In the genomic region with DNA sequence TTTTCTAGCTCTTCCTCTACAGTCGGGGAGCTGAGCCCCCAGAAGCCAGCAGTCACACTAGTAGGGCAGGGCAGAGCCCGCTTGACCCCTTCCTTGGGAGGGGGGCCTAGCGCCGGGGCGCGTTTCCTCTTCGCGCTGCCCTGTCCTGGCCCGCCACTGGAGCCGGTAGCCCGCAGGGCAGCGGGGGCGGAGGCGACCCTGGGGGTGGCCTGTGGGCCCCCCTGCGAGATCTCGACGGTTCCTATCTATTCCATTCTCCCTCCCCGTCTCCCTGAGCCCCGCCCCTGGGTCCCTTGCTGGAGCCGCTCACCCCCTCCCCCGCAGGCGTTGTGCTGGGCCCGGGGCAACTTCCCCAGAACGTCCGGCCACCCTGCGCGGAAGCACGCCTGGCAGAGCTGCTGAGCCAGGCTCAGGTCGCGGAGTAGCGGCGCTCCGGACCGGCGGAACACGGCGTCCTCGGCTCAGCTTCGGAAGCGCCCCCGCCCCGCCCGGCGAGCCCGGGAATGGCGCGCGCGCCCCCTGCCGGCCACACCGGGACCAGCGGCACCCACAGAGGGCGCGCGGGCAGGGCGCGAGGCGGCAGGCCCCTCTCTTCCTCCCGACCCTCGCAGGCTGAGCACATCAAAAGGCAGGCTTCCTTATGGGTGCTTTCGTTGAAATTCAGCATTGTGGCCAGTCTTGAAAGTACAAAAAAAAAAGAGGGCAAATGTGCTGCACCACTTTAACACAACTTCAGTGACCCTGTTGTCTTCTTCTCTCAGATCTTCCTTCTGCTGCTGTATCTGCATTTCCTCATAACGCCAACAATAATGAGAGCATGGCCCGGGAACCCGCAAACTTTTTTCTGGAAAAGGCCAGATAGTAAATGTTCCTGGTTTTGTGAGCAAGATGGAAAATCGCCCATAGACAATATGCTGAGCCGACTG, we compare ENCODE assay signal across 8 cellular contexts.
DNase-seq lines count a peak whose midpoint lies in the region; ATAC-seq and TF ChIP-seq lines count a peak whose summit lies in the region.

No MANE protein-coding gene starts in this region.

- peaks cover 0 to 5% (median 5%) of the 10 kb centered on the region in 3 donors for H3K9me3 Mint-ChIP-seq in IgD-negative memory B cell

- H3K27me3 ChIP-seq in SU-DHL-6 (ENCODE audit: low read length) (no peaks in the 10 kb centered on the region), skeletal muscle satellite cell (ENCODE audit: control insufficient read depth, insufficient read depth, low read length) (no peaks in the 10 kb centered on the region)

- H4K20me1 ChIP-seq in SU-DHL-6 (ENCODE audit: low read depth, low read length): no peaks in the 10 kb centered on the region

- H3K36me3 ChIP-seq in ES-I3 (ENCODE audit: insufficient read depth, low read length): no peaks in the 10 kb centered on the region
- 0 out of 2 replicates have a peak, but pooled peaks cover 3% of the 10 kb centered on the region for H3K36me3 ChIP-seq in SU-DHL-6 (ENCODE audit: low read length)
- no peaks in the 10 kb centered on the region for H3K36me3 ChIP-seq in skeletal muscle satellite cell (ENCODE audit: insufficient read depth, low read length)

- peak overlapping the region in 2 of 3 donors; percentile 33 to 40 for H3K27ac Mint-ChIP-seq in IgD-negative memory B cell

- H3K4me1 ChIP-seq in ES-I3 (ENCODE audit: insufficient read depth, low read length) (no peaks in the 10 kb centered on the region), skeletal muscle satellite cell (ENCODE audit: control insufficient read depth, insufficient read depth, low read length) (peaks cover 16% of the 10 kb centered on the region)

- H2AFZ ChIP-seq in SU-DHL-6 (ENCODE audit: low read depth, low read length, severe bottlenecking): peak overlapping the region; percentile 54

- TF ChIP-seq CTCF in SU-DHL-6 (IDR thresholded peaks at IDR 0.05; ENCODE audit: insufficient read depth, low read length, poor library complexity, severe bottlenecking): peak; percentile 98

- H3K4me3 ChIP-seq in SU-DHL-6 (ENCODE audit: insufficient read depth, low read length, poor library complexity, severe bottlenecking) (peak overlapping the region; percentile 28), skeletal muscle satellite cell (ENCODE audit: low read length) (peak overlapping the region; percentile 71)

- H3K27me3 Mint-ChIP-seq in IgD-negative memory B cell: no peaks in the 10 kb centered on the region

- H3K9ac ChIP-seq in ES-I3 (ENCODE audit: low read depth, low read length) (peak overlapping the region; percentile 63), SU-DHL-6 (ENCODE audit: low read length) (peak overlapping the region; percentile 19; the same call in 1 of the 2 replicates), skeletal muscle satellite cell (ENCODE audit: low read depth, low read length) (peak overlapping the region; percentile 76)

- ATAC-seq in GM21619 (IDR thresholded peaks at IDR 0.05; ENCODE audit: unreplicated experiment): peak; percentile 79

- DNase-seq in T47D (ENCODE audit: low read depth in 1 of 2, low spot score in 1 of 2) (peak; percentile 72 to 85), iPS-NIHi11 (ENCODE audit: low spot score) (peak; percentile 97)
- DNase-seq in effector CD4-positive, alpha-beta T cell: no peak

- H3K9me2 ChIP-seq in SU-DHL-6 (replicated peaks; ENCODE audit: insufficient read depth, low read length): no peaks in the 10 kb centered on the region

- no peaks in the 10 kb centered on the region for H3F3A ChIP-seq in SU-DHL-6 (ENCODE audit: insufficient read depth)

- H3K36me3 Mint-ChIP-seq in IgD-negative memory B cell: no peaks in the 10 kb centered on the region

- no peaks in the 10 kb centered on the region for H3K9me3 ChIP-seq in ES-I3 (ENCODE audit: control insufficient read depth, insufficient read depth, low read length)
- H3K9me3 ChIP-seq in SU-DHL-6 (ENCODE audit: insufficient read depth, low read length): no peaks in the 10 kb centered on the region
- H3K9me3 ChIP-seq in skeletal muscle satellite cell (replicated peaks; ENCODE audit: low read length): no peaks in the 10 kb centered on the region

- peaks cover 9 to 14% (median 11%) of the 10 kb centered on the region in 3 donors for H3K4me1 Mint-ChIP-seq in IgD-negative memory B cell

- in situ Hi-C loops in T47D (cut with HindIII; ENCODE audit: low pct_unique_long_range_greater_than_20kb, low sequenced_read_pairs): no loop called here

- no peaks in the 10 kb centered on the region for H3K79me2 ChIP-seq in SU-DHL-6 (ENCODE audit: insufficient read depth, low read length)

- H3K4me3 Mint-ChIP-seq in IgD-negative memory B cell: peak overlapping the region; percentile 80 to 92 (median 87)

- H3K4me2 ChIP-seq in SU-DHL-6 (ENCODE audit: low read depth, low read length, poor library complexity, severe bottlenecking) (peak overlapping the region; percentile 55), skeletal muscle satellite cell (ENCODE audit: low read length) (peak overlapping the region; percentile 81)

- H3K27ac ChIP-seq in SU-DHL-6 (ENCODE audit: low read depth, low read length): no peak overlapping the region

Comparison
In these comparisons a context has a peak if more than half of its experiments do, and no peak if none do; other contexts are left out.
1. H3K9ac ChIP-seq: peak in every context shown above with its lines; median percentile 76 in skeletal muscle satellite cell; 63 in ES-I3; 19 in SU-DHL-6.